Comparison of ENCODE assay signal across 24 cellular contexts in the genomic region with DNA sequence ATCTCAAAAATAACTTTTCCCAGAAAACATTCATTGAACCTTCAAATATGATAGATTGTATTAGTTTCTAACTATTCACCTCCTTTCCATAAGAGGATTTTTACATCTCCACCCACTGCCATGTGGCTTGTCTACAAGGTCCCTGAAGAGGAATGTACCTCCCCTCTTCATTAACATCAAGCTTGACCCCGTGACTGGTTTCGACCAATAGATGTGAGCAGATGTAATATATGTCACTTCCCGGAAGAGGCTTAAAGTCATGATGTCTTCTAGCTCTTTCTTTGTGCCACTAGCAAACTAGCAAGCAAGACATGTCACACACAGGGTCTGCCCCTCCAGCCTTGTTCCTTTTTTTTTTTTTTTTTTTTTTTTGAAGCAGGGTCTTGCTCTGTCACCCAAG. TPM values are rescaled to one million over a fixed set of nuclear protein-coding genes. Genes with fewer than 3 reads are reported as not detected.
DNase-seq lines count a peak whose midpoint lies in the region; ATAC-seq and TF ChIP-seq lines count a peak whose summit lies in the region.
"Had no signal": no experiment of that assay in that cellular context is flagged by ENCODE, and none has a peak within 500 bp of the region (broad histone marks: within the 10 kb centered on the region; RNA-seq: fewer than 3 reads in every experiment).

No MANE protein-coding gene starts in this region.

- H3K4me3 Mint-ChIP-seq in activated CD8-positive, alpha-beta memory T cell treated with anti-CD3 and anti-CD28 coated beads, Interleukin-2, amount 10 ng/mL, durations not matched to agents 7 days and 5 days: no peak overlapping the region
- H3K4me3 Mint-ChIP-seq: nephron progenitor cell had no signal

- H3K79me2 ChIP-seq in DND-41 (ENCODE audit: insufficient read depth, low read length): peaks cover 98% of the 10 kb centered on the region

- DNase-seq in activated CD8-positive, alpha-beta memory T cell treated with anti-CD3 and anti-CD28 coated beads, Interleukin-2, amount 10 ng/mL, durations not matched to agents 7 days and 5 days: no peak
- DNase-seq in activated CD8-positive, alpha-beta memory T cell treated with anti-CD3 and anti-CD28 coated beads, Interleukin-2, amount 50 U/mL, for 4 hours: no peak
- no peak for DNase-seq in DND-41
- DNase-seq in SK-MEL-5 (ENCODE audit: low read depth, low spot score): peak; percentile 56
- peak; percentile 2 for DNase-seq in mesenteric fat pad (ENCODE audit: low spot score)
- no peak for DNase-seq in iPS-NIHi7 (ENCODE audit: extremely low spot score)
- no peak for DNase-seq in DMS153 treated with DMSO at 0.1 percent for 48 hours (lab: John Stamatoyannopoulos, UW; ENCODE audit: unreplicated experiment)
- no peak for DNase-seq in dedifferentiated amniotic fluid mesenchymal stem cell (ENCODE audit: extremely low spot score)
- DNase-seq: activated CD8-positive, alpha-beta memory T cell treated with anti-CD3 and anti-CD28 coated beads for 24 hours; activated gamma-delta T cell; heart left ventricle; islet precursor cell; mammary epithelial cell; MG63; NCI-H187; NCI-H345; nephron progenitor cell; NK-92 treated with Interleukin-12 subunit alpha and Interleukin-12 subunit beta, amount 100 ng/mL, for 24 hours; stimulated activated CD4-positive, alpha-beta T cell treated with anti-CD3 and anti-CD28 coated beads, Interleukin-4, amount 100 ng/mL, for 1 hour; substantia nigra had no signal

- H3K4me1 ChIP-seq in DND-41 (ENCODE audit: insufficient read depth, low read length): peaks cover 34% of the 10 kb centered on the region

- H3K4me2 ChIP-seq in DND-41 (ENCODE audit: insufficient read depth, low read length): peak overlapping the region; percentile 4; the same call in 1 of the 2 replicates

- H3K9me3 ChIP-seq in DND-41 (ENCODE audit: insufficient read depth, low read length, severe bottlenecking): no peaks in the 10 kb centered on the region
- H3K9me3 ChIP-seq: heart left ventricle, MG63, uterus had no signal

- in situ Hi-C loops in SK-MEL-5 (cut with HindIII; ENCODE audit: low pct_unique_long_range_greater_than_20kb, low sequenced_read_pairs): no loop called here

- H3K36me3 ChIP-seq in DND-41 (ENCODE audit: insufficient read depth, low read length): peaks cover 96% of the 10 kb centered on the region
- H3K36me3 ChIP-seq: uterus had no signal

- H2AFZ ChIP-seq in DND-41 (ENCODE audit: low read depth, low read length): no peak overlapping the region

- no peak for TF ChIP-seq CTCF in DND-41 (IDR thresholded peaks at IDR 0.05; ENCODE audit: borderline replicate concordance, extremely low read depth, low read length, poor library complexity, severe bottlenecking)

- H3K27ac Mint-ChIP-seq in activated CD8-positive, alpha-beta memory T cell treated with anti-CD3 and anti-CD28 coated beads, Interleukin-2, amount 10 ng/mL, durations not matched to agents 7 days and 5 days: peak overlapping the region; percentile 44
- H3K27ac Mint-ChIP-seq: nephron progenitor cell, progenitor cell of endocrine pancreas had no signal

- peaks cover 63% of the 10 kb centered on the region for H3K36me3 Mint-ChIP-seq in activated CD8-positive, alpha-beta memory T cell treated with anti-CD3 and anti-CD28 coated beads, Interleukin-2, amount 10 ng/mL, durations not matched to agents 7 days and 5 days

- no peak overlapping the region for H3K9ac ChIP-seq in DND-41 (ENCODE audit: low read depth, low read length)

- H4K20me1 ChIP-seq in DND-41 (ENCODE audit: insufficient read depth, low read length): peaks cover 94% of the 10 kb centered on the region

- no peak for ATAC-seq in activated CD8-positive, alpha-beta memory T cell treated with anti-CD3 and anti-CD28 coated beads, Interleukin-2, amount 10 ng/mL, durations not matched to agents 7 days and 5 days
- peak; percentile 51; the same call in 2 of the 3 replicates for ATAC-seq in DND-41 (ENCODE audit: insufficient read depth, low read depth)
- ATAC-seq: heart left ventricle had no signal

- no peak overlapping the region for H3K27ac ChIP-seq in DND-41 (ENCODE audit: low read length)
- H3K27ac ChIP-seq: heart left ventricle, skin epidermis, uterus, VCaP had no signal

- no peaks in the 10 kb centered on the region for H3K27me3 Mint-ChIP-seq in activated CD8-positive, alpha-beta memory T cell treated with anti-CD3 and anti-CD28 coated beads, Interleukin-2, amount 10 ng/mL, durations not matched to agents 7 days and 5 days
- H3K27me3 Mint-ChIP-seq: progenitor cell of endocrine pancreas had no signal

- H3K4me1 Mint-ChIP-seq in activated CD8-positive, alpha-beta memory T cell treated with anti-CD3 and anti-CD28 coated beads, Interleukin-2, amount 10 ng/mL, durations not matched to agents 7 days and 5 days: peaks cover 40% of the 10 kb centered on the region

- CTCF ChIA-PET in activated CD8-positive, alpha-beta memory T cell treated with anti-CD3 and anti-CD28 coated beads, Interleukin-2, amount 10 ng/mL, durations not matched to agents 7 days and 5 days (lab: Charles Lee): interaction anchor here (1.0 to 1.5 kb wide), 2 partner anchors 63 to 92 kb away, joined by 3 read pairs; no protein-coding TSS in a partner anchor

- no peak overlapping the region for H3K4me3 ChIP-seq in DND-41 (ENCODE audit: low read depth in 1 of 2, low read length in 2 of 2)
- H3K4me3 ChIP-seq: heart left ventricle, MG63, skin epidermis, uterus had no signal

- H3K9me3 Mint-ChIP-seq in activated CD8-positive, alpha-beta memory T cell treated with anti-CD3 and anti-CD28 coated beads, Interleukin-2, amount 10 ng/mL, durations not matched to agents 7 days and 5 days (ENCODE audit: low read depth): no peaks in the 10 kb centered on the region

- H3K27me3 ChIP-seq in DND-41 (ENCODE audit: insufficient read depth, low read length, poor library complexity): no peaks in the 10 kb centered on the region
- H3K27me3 ChIP-seq: heart left ventricle, MG63, uterus had no signal

RNA-seq across cellular contexts. Expression of gene BAZ1B, which starts 6.9 kb away (rescaled TPM):
- total RNA-seq in activated CD8-positive, alpha-beta memory T cell treated with anti-CD3 and anti-CD28 coated beads, Interleukin-2, amount 10 ng/mL, durations not matched to agents 7 days and 5 days: 100 to 1,000 TPM; 112 to 129 TPM
- total RNA-seq in SK-MEL-5 (2014; rRNA removed; shearing (Covaris generic)): 71.4 and 79.5 TPM in 2 replicates
- polyA plus RNA-seq in SK-MEL-5 (2015; cell fraction: cytosol; rRNA removed): 56.8 and 79.0 TPM in 2 replicates
- 40.7 and 48.4 TPM in 2 replicates for polyA plus RNA-seq in SK-MEL-5 (2015; cell fraction: nucleus; rRNA removed)
- total RNA-seq in mesenteric fat pad: 54.5 TPM

RNA-seq across cellular contexts. Expression of gene BCL7B, which starts 42.3 kb away (rescaled TPM):
- total RNA-seq in activated CD8-positive, alpha-beta memory T cell treated with anti-CD3 and anti-CD28 coated beads, Interleukin-2, amount 10 ng/mL, durations not matched to agents 7 days and 5 days: 10 to 100 TPM; 74.9 to 87.0 TPM
- 22.9 and 23.0 TPM in 2 replicates for total RNA-seq in SK-MEL-5 (2014; rRNA removed; shearing (Covaris generic))
- polyA plus RNA-seq in SK-MEL-5 (2015; cell fraction: cytosol; rRNA removed): 85.8 and 86.9 TPM in 2 replicates
- 41.2 and 47.0 TPM in 2 replicates for polyA plus RNA-seq in SK-MEL-5 (2015; cell fraction: nucleus; rRNA removed)
- total RNA-seq in mesenteric fat pad: 80.1 TPM

Comparison
In these comparisons a context has a peak if more than half of its experiments do, and no peak if none do; other contexts are left out.
1. DNase-seq: peak in SK-MEL-5 (single experiment) and mesenteric fat pad (single experiment); none in activated CD8-positive, alpha-beta memory T cell treated with anti-CD3 and anti-CD28 coated beads, Interleukin-2, amount 10 ng/mL, durations not matched to agents 7 days and 5 days (single experiment), activated CD8-positive, alpha-beta memory T cell treated with anti-CD3 and anti-CD28 coated beads, Interleukin-2, amount 50 U/mL, for 4 hours (single experiment), DND-41 (single experiment), iPS-NIHi7 (single experiment), DMS153 treated with DMSO at 0.1 percent for 48 hours (single experiment) and dedifferentiated amniotic fluid mesenchymal stem cell (single experiment).